Comparison of ENCODE assay signal across 15 cellular contexts in the genomic region with DNA sequence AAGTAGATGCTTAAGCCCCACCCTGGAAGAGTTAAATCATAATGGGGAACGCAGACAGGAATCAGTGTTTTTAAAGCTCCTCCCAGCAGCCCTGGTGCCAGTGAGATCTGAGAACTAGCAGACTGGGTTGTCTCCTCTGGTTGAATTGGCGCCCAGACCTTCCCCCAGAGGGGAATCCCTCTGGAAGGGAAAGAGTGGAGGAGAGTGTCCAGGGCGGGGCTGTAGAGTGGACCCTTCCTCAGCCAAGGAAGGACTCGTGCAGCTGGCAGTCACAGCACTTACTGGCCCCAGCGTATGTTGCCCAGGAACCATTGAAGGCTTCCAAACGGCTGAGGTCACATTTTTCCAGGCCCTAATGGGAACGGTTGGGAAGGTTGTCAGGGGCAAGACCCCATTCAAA.
A peak's percentile ranks its signal among the peaks of the same experiment; 100 is the strongest.
DNase-seq lines count a peak whose midpoint lies in the region; FAIRE-seq and TF ChIP-seq lines count a peak whose summit lies in the region.
"Had no signal": no experiment of that assay in that cellular context is flagged by ENCODE, and none has a peak within 500 bp of the region (broad histone marks: within the 10 kb centered on the region; RNA-seq: fewer than 3 reads in every experiment).

No MANE protein-coding gene starts in this region.

- H3K9me3 ChIP-seq in H9 (ENCODE audit: control insufficient read depth, low read depth, low read length): no peaks in the 10 kb centered on the region
- no peaks in the 10 kb centered on the region for H3K9me3 ChIP-seq in H1 (ENCODE audit: insufficient read depth in 2 of 2, low read depth in 1 of 2, low read length in 1 of 2)
- no peaks in the 10 kb centered on the region for H3K9me3 ChIP-seq in mesenchymal stem cell (ENCODE audit: control insufficient read depth, low read length)
- H3K9me3 ChIP-seq in skeletal muscle satellite cell (replicated peaks; ENCODE audit: low read length): no peaks in the 10 kb centered on the region
- H3K9me3 ChIP-seq: body of pancreas, transverse colon had no signal

- H3T11ph ChIP-seq in H9 (ENCODE audit: low read length): no peak overlapping the region

- no peak for DNase-seq in H9
- DNase-seq in H1 (ENCODE audit: low read depth in 1 of 2, low spot score in 2 of 2): no peak
- no peak for DNase-seq in mesenchymal stem cell
- no peak for DNase-seq in occipital lobe (lab: John Stamatoyannopoulos, UW)
- DNase-seq in cerebellum (ENCODE audit: low spot score): no peak
- DNase-seq in GM10266 (ENCODE audit: extremely low spot score): no peak
- no peak for DNase-seq in stimulated activated CD4-positive, alpha-beta T cell treated with anti-CD3 and anti-CD28 coated beads, Interleukin-1b, Interleukin-23, amount 100 ng/mL, for 48 hours
- DNase-seq: activated naive CD4-positive, alpha-beta T cell treated with Interleukin-2 at 50 U/mL for 16 hours; effector CD4-positive, alpha-beta T cell; NCI-H2107; NCI-H748 treated with DMSO at 0.1 percent for 48 hours; transverse colon had no signal

- peaks cover 26 to 33% (median 28%) of the 10 kb centered on the region in 3 experiments for H3K36me3 Mint-ChIP-seq in H9 (ENCODE audit: insufficient read depth in 1 of 3, low read depth in 3 of 3)

- H2BK12ac ChIP-seq in H9 (ENCODE audit: insufficient read length, low read depth, low read length) (no peak overlapping the region), H1 (ENCODE audit: low read depth, low read length) (no peak overlapping the region), mesenchymal stem cell (ENCODE audit: low read length in 2 of 2) (peak overlapping the region in 1 of 2 experiments; percentile 51)

- no peak overlapping the region for H2BK120ac ChIP-seq in H9 (ENCODE audit: low read depth, low read length, poor library complexity, severe bottlenecking)
- no peak overlapping the region for H2BK120ac ChIP-seq in H1 (replicated peaks; ENCODE audit: low read depth, low read length)
- H2BK120ac ChIP-seq in mesenchymal stem cell (ENCODE audit: low read depth, low read length): no peak overlapping the region

- H3K4ac ChIP-seq in H9 (ENCODE audit: low read depth, low read length) (no peak overlapping the region), H1 (replicated peaks; ENCODE audit: insufficient read length, low read depth, low read length) (no peak overlapping the region), mesenchymal stem cell (ENCODE audit: low read depth in 1 of 2, low read length in 2 of 2) (no peak overlapping the region)

- H3K56ac ChIP-seq in H9 (ENCODE audit: insufficient read length, low read depth, low read length) (no peak overlapping the region), H1 (replicated peaks; ENCODE audit: insufficient read length, low read depth, low read length) (no peak overlapping the region)

- H4K91ac ChIP-seq in H9 (ENCODE audit: insufficient read length, low read depth, low read length): no peak overlapping the region
- no peak overlapping the region for H4K91ac ChIP-seq in H1 (replicated peaks; ENCODE audit: insufficient read length, low read length)
- no peak overlapping the region for H4K91ac ChIP-seq in mesenchymal stem cell (ENCODE audit: low read length)

- H3K4me3 Mint-ChIP-seq in H9: peak overlapping the region in 1 of 2 experiments; percentile 12; a peak in 1 of 5 replicates

- H3K27me3 ChIP-seq in H9 (ENCODE audit: insufficient read depth, low read length): no peaks in the 10 kb centered on the region
- H3K27me3 ChIP-seq in H1 (replicated peaks in 1 of 4; ENCODE audit: control insufficient read depth in 3 of 4, extremely low read depth in 1 of 4, insufficient read depth in 3 of 4, low read length in 3 of 4): no peaks in the 10 kb centered on the region
- no peaks in the 10 kb centered on the region for H3K27me3 ChIP-seq in mesenchymal stem cell (ENCODE audit: control insufficient read depth in 1 of 2, insufficient read depth in 1 of 2, low read length in 2 of 2)
- no peaks in the 10 kb centered on the region for H3K27me3 ChIP-seq in skeletal muscle satellite cell (ENCODE audit: control insufficient read depth, insufficient read depth, low read length)
- H3K27me3 ChIP-seq: body of pancreas, transverse colon had no signal

- no peak for TF ChIP-seq EP300 in H1 (IDR thresholded peaks at IDR 0.05; ENCODE audit: borderline replicate concordance in 1 of 2, low read depth in 2 of 2, low read length in 2 of 2)

- no peak overlapping the region for H3K23ac ChIP-seq in H9 (ENCODE audit: insufficient read length, low read depth, low read length)
- no peak overlapping the region for H3K23ac ChIP-seq in H1 (ENCODE audit: insufficient read length)
- no peak overlapping the region for H3K23ac ChIP-seq in mesenchymal stem cell (ENCODE audit: low read length in 2 of 2)

- H4K8ac ChIP-seq in H9 (replicated peaks; ENCODE audit: insufficient read length, low read depth, low read length) (no peak overlapping the region), H1 (ENCODE audit: extremely low read depth, insufficient read depth, low read length) (no peak overlapping the region), mesenchymal stem cell (ENCODE audit: low read length) (no peak overlapping the region)

- no peaks in the 10 kb centered on the region; the same call in 1 of the 2 replicates for H3K79me2 ChIP-seq in H9 (ENCODE audit: insufficient read depth, low read length)
- peaks cover 0 to 75% of the 10 kb centered on the region in 2 experiments; a peak in 3 of 4 replicates for H3K79me2 ChIP-seq in H1 (ENCODE audit: control insufficient read depth in 1 of 2, insufficient read depth in 2 of 2, low read length in 2 of 2)

- WGBS in H9 (ENCODE audit: extremely low coverage, insufficient read length, low lambda C conversion rate): no CpG with 5 or more reads among the region's 7 CpGs
- whole genome bisulfite sequencing in H1 (ENCODE audit: extremely low coverage in 1 of 2, insufficient coverage in 1 of 2, insufficient read length in 1 of 2, insufficient replicate concordance in 2 of 2, low coverage in 1 of 2, low lambda C conversion rate in 2 of 2, missing lambda C conversion rate in 1 of 2), 2 experiments: 74% methylated on average over 7 of the region's 7 CpGs; no CpG with 5 or more reads in 1 of the 2 experiments
- WGBS in mesenchymal stem cell: 68% methylated on average over 7 of the region's 7 CpGs

- H3K27me3 Mint-ChIP-seq in H9 (ENCODE audit: low read depth): no peaks in the 10 kb centered on the region; the same call in none of the 2 replicates

- H4K5ac ChIP-seq in H9 (ENCODE audit: insufficient read length, low read depth, low read length): no peak overlapping the region
- no peak overlapping the region for H4K5ac ChIP-seq in H1 (ENCODE audit: insufficient read length, low read depth, low read length)

- no peak overlapping the region for H2BK20ac ChIP-seq in H9 (ENCODE audit: low read depth, low read length, poor library complexity, severe bottlenecking)
- no peak overlapping the region for H2BK20ac ChIP-seq in H1 (ENCODE audit: low read length)

- CTCF ChIA-PET in H1 (lab: Charles Lee; ENCODE audit: partially characterized antibody): interaction anchor here (0.7 to 15.9 kb wide), 10 partner anchors 12 to 97 kb away, joined by 3 to 283 read pairs (median 9); no protein-coding TSS in a partner anchor

- POLR2A ChIA-PET in H1 (lab: Charles Lee; ENCODE audit: partially characterized antibody): interaction anchor here (0.6 to 2.5 kb wide), 10 partner anchors 10 to 298 kb away, joined by 3 to 18 read pairs (median 3); no protein-coding TSS in a partner anchor

- no peak overlapping the region for H3K18ac ChIP-seq in H9 (ENCODE audit: insufficient read length, low read depth, low read length)
- H3K18ac ChIP-seq in H1 (ENCODE audit: extremely low read depth, low read length): no peak overlapping the region
- no peak overlapping the region for H3K18ac ChIP-seq in mesenchymal stem cell (ENCODE audit: low read depth in 1 of 2, low read length in 2 of 2)

- H3K79me1 ChIP-seq in H9 (ENCODE audit: insufficient read depth, low read depth, low read length, poor library complexity, severe bottlenecking) (peaks cover 9% of the 10 kb centered on the region), H1 (ENCODE audit: low read depth, low read length) (no peaks in the 10 kb centered on the region; the same call in 1 of the 2 replicates), mesenchymal stem cell (replicated peaks; ENCODE audit: low read length, poor library complexity, severe bottlenecking) (peaks cover 5% of the 10 kb centered on the region)

- FAIRE-seq in H1 (lab: Jason Lieb, UNC): no peak
- FAIRE-seq: HepG2 had no signal

- H3K36me3 ChIP-seq in H1 (ENCODE audit: control insufficient read depth in 2 of 4, insufficient read depth in 4 of 4, low read length in 3 of 4) (peaks cover 0 to 6% (median 1%) of the 10 kb centered on the region in 4 experiments; a peak in 2 of 8 replicates), mesenchymal stem cell (ENCODE audit: control insufficient read depth in 1 of 2, insufficient read depth in 2 of 2, low read depth in 1 of 2, low read length in 2 of 2) (peaks cover 0 to 5% of the 10 kb centered on the region in 2 experiments), skeletal muscle satellite cell (ENCODE audit: insufficient read depth, low read length) (no peaks in the 10 kb centered on the region)
- H3K36me3 ChIP-seq: transverse colon had no signal

- H2BK5ac ChIP-seq in H9 (ENCODE audit: insufficient read length, low read length) (no peak overlapping the region), H1 (ENCODE audit: low read depth, low read length) (no peak overlapping the region), mesenchymal stem cell (ENCODE audit: low read depth, low read length, poor library complexity, severe bottlenecking) (no peak overlapping the region)

- H3K9me3 Mint-ChIP-seq in H9: no peaks in the 10 kb centered on the region

- H2AFZ ChIP-seq in H9 (ENCODE audit: low read length) (no peak overlapping the region), H1 (ENCODE audit: low read length) (no peak overlapping the region), mesenchymal stem cell (ENCODE audit: low read depth, low read length) (no peak overlapping the region)

- H3K9ac ChIP-seq in H9 (ENCODE audit: extremely low read depth, insufficient read length, low read length): no peak overlapping the region
- H3K9ac ChIP-seq in H1 (replicated peaks in 1 of 4; ENCODE audit: extremely low read depth in 1 of 4, low read depth in 3 of 4, low read length in 3 of 4): no peak overlapping the region
- H3K9ac ChIP-seq in mesenchymal stem cell (ENCODE audit: low read length): peak overlapping the region; percentile 21
- peak overlapping the region; percentile 71 for H3K9ac ChIP-seq in skeletal muscle satellite cell (ENCODE audit: low read depth, low read length)

- H3K4me2 ChIP-seq in H9 (ENCODE audit: insufficient read depth, insufficient read length, low read length) (no peak overlapping the region), H1 (ENCODE audit: insufficient read depth in 1 of 2, low read depth in 2 of 2, low read length in 2 of 2) (no peak overlapping the region), mesenchymal stem cell (ENCODE audit: low read length, poor library complexity, severe bottlenecking) (no peak overlapping the region), skeletal muscle satellite cell (ENCODE audit: low read length) (peak overlapping the region; percentile 37)

- no peak overlapping the region for H3K27ac ChIP-seq in H9 (ENCODE audit: insufficient read length, low read depth, low read length)
- no peak overlapping the region for H3K27ac ChIP-seq in H1 (ENCODE audit: low read depth, low read length)
- H3K27ac ChIP-seq in mesenchymal stem cell (ENCODE audit: low read length, poor library complexity, severe bottlenecking): no peak overlapping the region
- H3K27ac ChIP-seq: body of pancreas, transverse colon had no signal

- H3K23me2 ChIP-seq in H9 (ENCODE audit: insufficient read length, low read depth, low read length, poor library complexity, severe bottlenecking) (no peaks in the 10 kb centered on the region), H1 (ENCODE audit: low read depth, low read length) (no peaks in the 10 kb centered on the region; the same call in 1 of the 2 replicates)

- H3K27ac Mint-ChIP-seq in H9: peak overlapping the region; percentile 60 to 71 (median 65); a peak in 6 of 7 replicates

- TF ChIP-seq RAD21 in H1 (IDR thresholded peaks at IDR 0.05 in 1 of 2, conservative IDR thresholded peaks at IDR 0.05 in 1 of 2; ENCODE audit: low read depth in 2 of 2, low read length in 2 of 2): no peak

- TF ChIP-seq CTCF in H9 (conservative IDR thresholded peaks at IDR 0.05) (no peak), H1 (IDR thresholded peaks at IDR 0.05; ENCODE audit: control extremely low read depth in 1 of 3, insufficient read depth in 1 of 3, low read depth in 1 of 3, low read length in 3 of 3) (no peak), GM10266 (IDR thresholded peaks at IDR 0.05; ENCODE audit: control insufficient read depth, insufficient read depth, low read depth, missing control alignments) (no peak)

- H2AK5ac ChIP-seq in H9 (ENCODE audit: insufficient read length, low read length) (no peak overlapping the region), H1 (ENCODE audit: low read depth, low read length) (0 out of 2 replicates have a peak overlapping the region, but pooled peaks have one; percentile 5), mesenchymal stem cell (ENCODE audit: low read length, severe bottlenecking) (peak overlapping the region; percentile 98)

- H3K4me3 ChIP-seq in H1 (ENCODE audit: extremely low read depth in 1 of 4, insufficient read depth in 2 of 4, low read depth in 3 of 4, low read length in 4 of 4): no peak overlapping the region
- no peak overlapping the region for H3K4me3 ChIP-seq in mesenchymal stem cell (ENCODE audit: insufficient read depth in 1 of 2, low read depth in 1 of 2, low read length in 2 of 2)
- H3K4me3 ChIP-seq in skeletal muscle satellite cell (ENCODE audit: low read length): no peak overlapping the region
- H3K4me3 ChIP-seq: body of pancreas, transverse colon had no signal

- H4K20me1 ChIP-seq in H9 (ENCODE audit: control insufficient read depth, insufficient read depth, insufficient read length): no peaks in the 10 kb centered on the region
- peaks cover 12 to 19% of the 10 kb centered on the region in 2 experiments for H4K20me1 ChIP-seq in H1 (replicated peaks in 1 of 2; ENCODE audit: control insufficient read depth in 1 of 2, insufficient read depth in 2 of 2, low read length in 2 of 2)

- H2BK15ac ChIP-seq in H9 (ENCODE audit: low read depth, low read length) (no peak overlapping the region), H1 (ENCODE audit: low read length) (no peak overlapping the region), mesenchymal stem cell (ENCODE audit: low read depth, poor library complexity, severe bottlenecking) (peak overlapping the region; percentile 62)

- TF ChIP-seq POLR2A in H1 (IDR thresholded peaks at IDR 0.05; ENCODE audit: control extremely low read depth in 1 of 2, low read depth in 2 of 2, low read length in 2 of 2): no peak

- H3K14ac ChIP-seq in H9 (ENCODE audit: insufficient read depth, low read length): no peak overlapping the region
- no peak overlapping the region for H3K14ac ChIP-seq in H1 (ENCODE audit: insufficient read length)
- no peak overlapping the region for H3K14ac ChIP-seq in mesenchymal stem cell (ENCODE audit: low read length in 2 of 2)

- H3K4me1 Mint-ChIP-seq in H9: peaks cover 69 to 71% of the 10 kb centered on the region in 2 experiments

- H3K4me1 ChIP-seq in H9 (ENCODE audit: insufficient read depth, low read length) (peaks cover 17% of the 10 kb centered on the region; the same call in 1 of the 2 replicates), H1 (replicated peaks in 1 of 4; ENCODE audit: control insufficient read depth in 3 of 4, insufficient read depth in 4 of 4, low read length in 3 of 4) (peaks cover 13 to 25% (median 21%) of the 10 kb centered on the region in 4 experiments; a peak in 6 of 7 replicates), mesenchymal stem cell (ENCODE audit: control insufficient read depth, insufficient read depth, low read depth, low read length) (peaks cover 7% of the 10 kb centered on the region), skeletal muscle satellite cell (ENCODE audit: control insufficient read depth, insufficient read depth, low read length) (peaks cover 32% of the 10 kb centered on the region)

Comparison
In these comparisons a context has a peak if more than half of its experiments do, and no peak if none do; other contexts are left out.
1. H3K9ac ChIP-seq: peak in mesenchymal stem cell (single experiment) and skeletal muscle satellite cell (single experiment); none in H9 (single experiment) and H1 (0 of 4).